Comparison of ENCODE assay signal across 22 cellular contexts in genomic region chr11:93659216-93659615, GRCh38.
"Had no signal": no experiment of that assay in that cellular context is flagged by ENCODE, and none has a peak within 500 bp of the region (broad histone marks: within the 10 kb centered on the region; RNA-seq: fewer than 3 reads in every experiment).

No MANE protein-coding gene starts in this region.

- H2AFZ ChIP-seq: neural progenitor cell had no signal

- H3K27me3 Mint-ChIP-seq: stimulated activated memory B cell treated with anti-CD40 and anti-IgM and Interleukin-4, amounts not matched to agents 10 μg/mL and 1 μg/mL and 100 μg/mL, for 72 hours; stimulated activated naive CD8-positive, alpha-beta T cell treated with anti-CD3 and anti-CD28 coated beads, Interleukin-15, Interleukin-2, amounts not matched to agents 100 ng/mL and 50 ng/mL, for 24 hours had no signal

- H3K9me3 Mint-ChIP-seq: natural killer cell; neural progenitor cell; stimulated activated memory B cell treated with anti-CD40 and anti-IgM and Interleukin-4, amounts not matched to agents 10 μg/mL and 1 μg/mL and 100 μg/mL, for 72 hours; stimulated activated naive CD8-positive, alpha-beta T cell treated with anti-CD3 and anti-CD28 coated beads, Interleukin-15, Interleukin-2, amounts not matched to agents 100 ng/mL and 50 ng/mL, for 24 hours had no signal

- DNase-seq: cortex of kidney; dorsolateral prefrontal cortex; effector CD8-positive, alpha-beta T cell; foreskin melanocyte; heart left ventricle; islet precursor cell; mammary epithelial cell; natural killer cell; occipital lobe; pancreas; retina; right lobe of liver; spleen; stimulated activated CD4-positive, alpha-beta T cell treated with anti-CD3 and anti-CD28 coated beads, Interleukin-15, amount 100 ng/mL, for 24 hours; stimulated activated CD4-positive, alpha-beta T cell treated with anti-CD3 and anti-CD28 coated beads, Interleukin-1b, Interleukin-23, amount 100 ng/mL, for 48 hours; stimulated activated CD4-positive, alpha-beta T cell treated with anti-CD3 and anti-CD28 coated beads, Interleukin-4, amount 100 ng/mL, for 24 hours; tibial artery had no signal

- H3K27ac ChIP-seq: dorsolateral prefrontal cortex, heart left ventricle, neural progenitor cell, pancreas, prostate gland, right lobe of liver, spleen, tibial artery had no signal

- H3K36me3 ChIP-seq: heart left ventricle, neural progenitor cell, pancreas, prostate gland, right lobe of liver, spleen, tibial artery had no signal

- H3K4me2 ChIP-seq: neural progenitor cell had no signal

- ATAC-seq: heart left ventricle; left lobe of liver; natural killer cell; pancreas; right lobe of liver; stimulated activated memory B cell treated with anti-CD40 and anti-IgM and Interleukin-4, amounts not matched to agents 10 μg/mL and 1 μg/mL and 100 μg/mL, for 72 hours had no signal

- H3K9me3 ChIP-seq: heart left ventricle, pancreas, prostate gland, right lobe of liver, spleen, tibial artery had no signal

- H3K27me3 ChIP-seq: dorsolateral prefrontal cortex, heart left ventricle, pancreas, right lobe of liver, spleen, tibial artery had no signal

- H3K4me3 Mint-ChIP-seq: natural killer cell; neural progenitor cell; stimulated activated memory B cell treated with anti-CD40 and anti-IgM and Interleukin-4, amounts not matched to agents 10 μg/mL and 1 μg/mL and 100 μg/mL, for 72 hours; stimulated activated naive CD8-positive, alpha-beta T cell treated with anti-CD3 and anti-CD28 coated beads, Interleukin-15, Interleukin-2, amounts not matched to agents 100 ng/mL and 50 ng/mL, for 24 hours had no signal

- H3K36me3 Mint-ChIP-seq: natural killer cell; neural progenitor cell; stimulated activated memory B cell treated with anti-CD40 and anti-IgM and Interleukin-4, amounts not matched to agents 10 μg/mL and 1 μg/mL and 100 μg/mL, for 72 hours had no signal

- H3K4me3 ChIP-seq: dorsolateral prefrontal cortex, heart left ventricle, neural progenitor cell, pancreas, prostate gland, right lobe of liver, spleen, tibial artery had no signal

- H3K27ac Mint-ChIP-seq: natural killer cell; neural progenitor cell; stimulated activated memory B cell treated with anti-CD40 and anti-IgM and Interleukin-4, amounts not matched to agents 10 μg/mL and 1 μg/mL and 100 μg/mL, for 72 hours; stimulated activated naive CD8-positive, alpha-beta T cell treated with anti-CD3 and anti-CD28 coated beads, Interleukin-15, Interleukin-2, amounts not matched to agents 100 ng/mL and 50 ng/mL, for 24 hours had no signal
